Comparison of ENCODE assay signal across 8 cellular contexts in the genomic region with DNA sequence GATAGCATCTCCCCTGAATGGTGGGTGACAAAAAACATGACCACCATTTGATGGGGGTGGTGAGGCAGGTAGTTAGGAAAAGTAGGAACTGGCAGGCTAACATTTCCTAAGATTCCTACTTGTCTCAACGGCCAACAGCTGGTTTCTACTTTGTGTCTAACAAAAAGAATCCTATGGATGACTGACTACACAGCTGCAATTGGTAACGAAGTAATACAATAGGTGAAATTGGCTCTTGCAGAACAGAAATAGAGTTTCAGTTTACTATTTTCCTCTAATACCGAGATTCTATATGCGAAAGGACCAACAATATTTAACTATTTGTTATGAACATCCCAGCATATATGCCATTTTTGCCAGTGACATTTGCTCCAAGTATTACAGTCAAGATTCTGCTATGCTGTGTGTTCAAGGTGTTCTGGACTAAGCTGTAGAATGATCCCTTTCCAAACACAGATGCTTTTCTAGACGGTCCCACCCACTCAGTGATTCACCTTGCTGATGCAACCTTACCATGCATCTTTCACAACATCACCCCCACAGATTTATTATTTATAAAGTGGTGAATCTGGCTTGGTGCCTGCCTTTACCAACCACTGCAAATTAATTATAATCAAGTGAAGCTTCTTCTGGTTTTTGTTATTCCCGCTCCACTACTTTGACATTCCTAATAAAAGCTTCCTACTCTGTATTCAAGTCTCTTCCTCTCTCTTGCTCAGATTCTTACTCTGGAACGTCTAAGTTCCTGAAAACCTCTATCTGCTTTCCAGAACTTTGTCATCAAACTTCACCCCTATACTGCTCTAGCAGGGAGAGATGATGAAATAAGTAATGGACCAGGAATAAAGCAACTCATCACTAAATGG. TPM values are rescaled to one million over a fixed set of nuclear protein-coding genes. Genes with fewer than 3 reads are reported as not detected.
DNase-seq lines count a peak whose midpoint lies in the region; ATAC-seq and TF ChIP-seq lines count a peak whose summit lies in the region.

No MANE protein-coding gene starts in this region.

- no peak overlapping the region for H2BK5ac ChIP-seq in mesenchymal stem cell (ENCODE audit: low read depth, low read length, poor library complexity, severe bottlenecking)

- no peak overlapping the region for H3K23ac ChIP-seq in mesenchymal stem cell (ENCODE audit: low read length in 2 of 2)

- H3K4me3 ChIP-seq in BJ (ENCODE audit: low read depth, low read length): no peak overlapping the region
- H3K4me3 ChIP-seq in mesenchymal stem cell (ENCODE audit: insufficient read depth in 1 of 2, low read depth in 1 of 2, low read length in 2 of 2): no peak overlapping the region

- H3K27me3 ChIP-seq in BJ (ENCODE audit: control insufficient read depth, insufficient read depth, low read length) (no peaks in the 10 kb centered on the region), mesenchymal stem cell (ENCODE audit: control insufficient read depth in 1 of 2, insufficient read depth in 1 of 2, low read length in 2 of 2) (no peaks in the 10 kb centered on the region)

- no peak for TF ChIP-seq CTCF in BJ (IDR thresholded peaks at IDR 0.05; ENCODE audit: insufficient read depth, low read depth, low read length)

- 92% methylated on average over 7 of the region's 7 CpGs for WGBS in mesenchymal stem cell

- H3K9me3 Mint-ChIP-seq in activated naive CD8-positive, alpha-beta T cell treated with anti-CD3 and anti-CD28 coated beads, Interleukin-2, amount 50 U/mL, for 24 hours: no peaks in the 10 kb centered on the region

- H2AK5ac ChIP-seq in mesenchymal stem cell (ENCODE audit: low read length, severe bottlenecking): no peak overlapping the region

- no peak overlapping the region for H3K9ac ChIP-seq in mesenchymal stem cell (ENCODE audit: low read length)

- H2BK12ac ChIP-seq in mesenchymal stem cell (ENCODE audit: low read length in 2 of 2): no peak overlapping the region

- no peak overlapping the region for H3K18ac ChIP-seq in mesenchymal stem cell (ENCODE audit: low read depth in 1 of 2, low read length in 2 of 2)

- H3K4me3 Mint-ChIP-seq in activated naive CD8-positive, alpha-beta T cell treated with anti-CD3 and anti-CD28 coated beads, Interleukin-2, amount 50 U/mL, for 24 hours: no peak overlapping the region

- no peaks in the 10 kb centered on the region for H3K4me1 ChIP-seq in mesenchymal stem cell (ENCODE audit: control insufficient read depth, insufficient read depth, low read depth, low read length)

- H4K91ac ChIP-seq in mesenchymal stem cell (ENCODE audit: low read length): no peak overlapping the region

- no peak overlapping the region for H3K4ac ChIP-seq in mesenchymal stem cell (ENCODE audit: low read depth in 1 of 2, low read length in 2 of 2)

- no peak overlapping the region for H3K14ac ChIP-seq in mesenchymal stem cell (ENCODE audit: low read length in 2 of 2)

- H3K36me3 ChIP-seq in BJ (ENCODE audit: control insufficient read depth, insufficient read depth, low read length) (no peaks in the 10 kb centered on the region), mesenchymal stem cell (ENCODE audit: control insufficient read depth in 1 of 2, insufficient read depth in 2 of 2, low read depth in 1 of 2, low read length in 2 of 2) (peaks cover 7 to 69% of the 10 kb centered on the region in 2 experiments)

- H2AFZ ChIP-seq in mesenchymal stem cell (ENCODE audit: low read depth, low read length): no peak overlapping the region

- CTCF ChIA-PET in BJ (lab: Yijun Ruan, JAX): interaction anchor here (0.6 to 1.9 kb wide), 8 partner anchors 8 to 174 kb away, joined by 3 to 5 read pairs (median 4); a partner anchor contains a TSS

- no peaks in the 10 kb centered on the region for H3K9me3 ChIP-seq in mesenchymal stem cell (ENCODE audit: control insufficient read depth, low read length)

- H3K36me3 Mint-ChIP-seq in activated naive CD8-positive, alpha-beta T cell treated with anti-CD3 and anti-CD28 coated beads, Interleukin-2, amount 50 U/mL, for 24 hours (ENCODE audit: low read depth): peaks cover 40% of the 10 kb centered on the region

- no peak overlapping the region for H3K27ac ChIP-seq in mesenchymal stem cell (ENCODE audit: low read length, poor library complexity, severe bottlenecking)
- H3K27ac ChIP-seq in substantia nigra (ENCODE audit: low read depth, low read length, poor library complexity, severe bottlenecking): no peak overlapping the region

- peaks cover 7% of the 10 kb centered on the region for H3K79me1 ChIP-seq in mesenchymal stem cell (replicated peaks; ENCODE audit: low read length, poor library complexity, severe bottlenecking)

- peaks cover 49% of the 10 kb centered on the region for H3K4me1 Mint-ChIP-seq in activated naive CD8-positive, alpha-beta T cell treated with anti-CD3 and anti-CD28 coated beads, Interleukin-2, amount 50 U/mL, for 24 hours

- no peak overlapping the region for H4K8ac ChIP-seq in mesenchymal stem cell (ENCODE audit: low read length)

- no peaks in the 10 kb centered on the region for H3K27me3 Mint-ChIP-seq in activated naive CD8-positive, alpha-beta T cell treated with anti-CD3 and anti-CD28 coated beads, Interleukin-2, amount 50 U/mL, for 24 hours

- H3K27ac Mint-ChIP-seq in activated naive CD8-positive, alpha-beta T cell treated with anti-CD3 and anti-CD28 coated beads, Interleukin-2, amount 50 U/mL, for 24 hours: peak overlapping the region; percentile 80

- H3K4me2 ChIP-seq in mesenchymal stem cell (ENCODE audit: low read length, poor library complexity, severe bottlenecking): no peak overlapping the region

- no peak overlapping the region for H2BK15ac ChIP-seq in mesenchymal stem cell (ENCODE audit: low read depth, poor library complexity, severe bottlenecking)

- POLR2A ChIA-PET in BJ (lab: Charles Lee): no interaction called here

- peak; percentile 81 for ATAC-seq in activated naive CD8-positive, alpha-beta T cell treated with anti-CD3 and anti-CD28 coated beads, Interleukin-2, amount 50 U/mL, for 24 hours
- no peak for ATAC-seq in HG02798 (IDR thresholded peaks at IDR 0.05; ENCODE audit: poor library complexity, unreplicated experiment)
- ATAC-seq in GM19452 (IDR thresholded peaks at IDR 0.05; ENCODE audit: unreplicated experiment): no peak

- no peak overlapping the region for H2BK120ac ChIP-seq in mesenchymal stem cell (ENCODE audit: low read depth, low read length)

- DNase-seq in BJ (ENCODE audit: low read depth) (peak; percentile 29), HT1080 (ENCODE audit: low read depth) (peak; percentile 61), mesenchymal stem cell (peak; percentile 44), substantia nigra (lab: John Stamatoyannopoulos, UW) (no peak), COLO668 (lab: John Stamatoyannopoulos, UW; ENCODE audit: unreplicated experiment) (no peak)
- peak; percentile 46 for DNase-seq in activated naive CD8-positive, alpha-beta T cell treated with anti-CD3 and anti-CD28 coated beads, Interleukin-2, amount 50 U/mL, for 24 hours

RNA-seq across cellular contexts. Expression of a gene that starts 16.8 kb away (rescaled TPM):
- 11.0 and 29.8 TPM in 2 replicates for polyA plus RNA-seq in BJ (2011; rRNA removed)
- 4.9 and 6.4 TPM in 2 replicates for polyA minus RNA-seq in BJ (2011; rRNA and poly(A)+ RNA removed)
- 35.8 and 43.1 TPM in 2 replicates for total RNA-seq in HT1080 (2014; rRNA removed; shearing (Covaris generic))
- polyA plus RNA-seq in HT1080 (2015; cell fraction: cytosol; rRNA removed): 35.1 and 35.4 TPM in 2 replicates
- 23.9 and 26.1 TPM in 2 replicates for polyA plus RNA-seq in HT1080 (2015; cell fraction: nucleus; rRNA removed)
- polyA plus RNA-seq in mesenchymal stem cell (2013, experiment 1 of 2): 42.1 TPM
- polyA plus RNA-seq in mesenchymal stem cell (2013, experiment 2 of 2): 44.6 TPM

RNA-seq across cellular contexts. Expression of a gene that starts 17.2 kb away (rescaled TPM):
- polyA plus RNA-seq in BJ (2011; rRNA removed): 14.7 and 33.5 TPM in 2 replicates
- polyA minus RNA-seq in BJ (2011; rRNA and poly(A)+ RNA removed): 31.4 and 34.5 TPM in 2 replicates
- total RNA-seq in HT1080 (2014; rRNA removed; shearing (Covaris generic)): 17.2 and 24.7 TPM in 2 replicates
- polyA plus RNA-seq in HT1080 (2015; cell fraction: cytosol; rRNA removed): 26.5 and 28.0 TPM in 2 replicates
- 16.5 and 19.8 TPM in 2 replicates for polyA plus RNA-seq in HT1080 (2015; cell fraction: nucleus; rRNA removed)
- polyA plus RNA-seq in mesenchymal stem cell (2013, experiment 1 of 2): 35.4 TPM
- 37.1 TPM for polyA plus RNA-seq in mesenchymal stem cell (2013, experiment 2 of 2)

RNA-seq across cellular contexts. Expression of a gene that starts 30.5 kb away (rescaled TPM):
- polyA plus RNA-seq in BJ (2011; rRNA removed): 22.0 and 41.9 TPM in 2 replicates
- polyA minus RNA-seq in BJ (2011; rRNA and poly(A)+ RNA removed): 11.7 and 23.1 TPM in 2 replicates
- 29.5 and 29.7 TPM in 2 replicates for total RNA-seq in HT1080 (2014; rRNA removed; shearing (Covaris generic))
- polyA plus RNA-seq in HT1080 (2015; cell fraction: cytosol; rRNA removed): 76.1 and 78.8 TPM in 2 replicates
- 109 and 120 TPM in 2 replicates for polyA plus RNA-seq in HT1080 (2015; cell fraction: nucleus; rRNA removed)
- polyA plus RNA-seq in mesenchymal stem cell (2013, experiment 1 of 2): 35.1 TPM
- 36.7 TPM for polyA plus RNA-seq in mesenchymal stem cell (2013, experiment 2 of 2)

Comparison
In these comparisons a context has a peak if more than half of its experiments do, and no peak if none do; other contexts are left out.
1. DNase-seq: peak in BJ (single experiment), HT1080 (single experiment), activated naive CD8-positive, alpha-beta T cell treated with anti-CD3 and anti-CD28 coated beads, Interleukin-2, amount 50 U/mL, for 24 hours (single experiment) and mesenchymal stem cell (single experiment); none in substantia nigra (0 of 49) and COLO668 (single experiment).